ENCODE assay signal across 8 cellular contexts in genomic region chr6:87237804-87238203, GRCh38.
DNase-seq lines count a peak whose midpoint lies in the region; ATAC-seq and TF ChIP-seq lines count a peak whose summit lies in the region.

No MANE protein-coding gene starts in this region.

- ATAC-seq in HG02642 (IDR thresholded peaks at IDR 0.05; ENCODE audit: poor library complexity, unreplicated experiment) (peak; percentile 45), heart right ventricle (no peak), HG03097 (IDR thresholded peaks at IDR 0.05; ENCODE audit: low FRiP score, unreplicated experiment) (no peak), GM18511 (IDR thresholded peaks at IDR 0.05; ENCODE audit: unreplicated experiment) (no peak)

- no peak for DNase-seq in Caco-2
- DNase-seq in SW480 (ENCODE audit: low spot score) = peak; percentile 73
- no peak for DNase-seq in heart right ventricle
- no peak for DNase-seq in tibial nerve (ENCODE audit: low spot score in 2 of 2)
- DNase-seq in activated CD4-positive, alpha-beta T cell treated with anti-CD3 and anti-CD28 coated beads, Interleukin-2, amount 50 U/mL, for 1 hour = no peak

- H3K36me3 ChIP-seq in Caco-2 (ENCODE audit: control insufficient read depth, insufficient read depth, low read length) (no peaks in the 10 kb centered on the region), heart right ventricle (peaks cover 0 to 63% (median 5%) of the 10 kb centered on the region in 9 donors), tibial nerve (peaks cover 0 to 27% (median 0%) of the 10 kb centered on the region in 3 donors)

- peak; percentile 25 to 49 for TF ChIP-seq CTCF in Caco-2 (IDR thresholded peaks at IDR 0.05; ENCODE audit: insufficient read depth in 1 of 2, low read depth in 1 of 2, low read length in 1 of 2, severe bottlenecking in 1 of 2, unreplicated experiment in 1 of 2)
- TF ChIP-seq CTCF in heart right ventricle (IDR thresholded peaks at IDR 0.05) = peak; percentile 36 to 75 (median 61)
- peak in 4 of 5 experiments; percentile 34 to 58 (median 43) for TF ChIP-seq CTCF in tibial nerve (IDR thresholded peaks at IDR 0.05)

- H3K4me1 Mint-ChIP-seq in Caco-2 (ENCODE audit: low read depth, unreplicated experiment) = peaks cover 13% of the 10 kb centered on the region

- no peaks in the 10 kb centered on the region for H3K9me3 Mint-ChIP-seq in Caco-2 (ENCODE audit: unreplicated experiment)

- BruUV-seq in Caco-2 (replicated peaks; lab: Mats Ljungman, UMichigan) = no TSS peak

- POLR2A ChIA-PET in Caco-2 (lab: Charles Lee) = no interaction called here

- H3K27me3 ChIP-seq in Caco-2 (replicated peaks; ENCODE audit: control insufficient read depth, insufficient read depth, low read length) (no peaks in the 10 kb centered on the region), heart right ventricle (no peaks in the 10 kb centered on the region), tibial nerve (no peaks in the 10 kb centered on the region)

- peaks cover 24% of the 10 kb centered on the region for H3K36me3 Mint-ChIP-seq in Caco-2 (ENCODE audit: insufficient read depth, unreplicated experiment)

- CTCF ChIA-PET in Caco-2 (lab: Charles Lee) = no interaction called here

- H3K27me3 Mint-ChIP-seq in Caco-2 (ENCODE audit: insufficient read depth, unreplicated experiment) = no peaks in the 10 kb centered on the region

- no peak for TF ChIP-seq EP300 in tibial nerve (IDR thresholded peaks at IDR 0.05)

- H3K27ac ChIP-seq in heart right ventricle (no peak overlapping the region), tibial nerve (no peak overlapping the region)

- intact Hi-C loops in Caco-2 (cut with micrococcal nuclease; ENCODE audit: unreplicated experiment) (loop anchor here (1.0 to 2.0 kb wide), 2 partner anchors 99 to 171 kb away; no protein-coding TSS in a partner anchor), heart right ventricle (cut with DNase I) (loop anchor here in 7 of 10 donors (2.0 to 10.0 kb wide), 6 partner anchors 86 to 171 kb away; no protein-coding TSS in a partner anchor)

- TF ChIP-seq POLR2A in tibial nerve (IDR thresholded peaks at IDR 0.05) = no peak

- no peak overlapping the region for H3K4me3 Mint-ChIP-seq in Caco-2 (ENCODE audit: unreplicated experiment)

- no peak overlapping the region for H3K27ac Mint-ChIP-seq in Caco-2 (ENCODE audit: unreplicated experiment)

- H3K4me3 ChIP-seq in Caco-2 (ENCODE audit: low read depth, low read length) (no peak overlapping the region), heart right ventricle (no peak overlapping the region), tibial nerve (no peak overlapping the region)

- H3K4me1 ChIP-seq in Caco-2 = peaks cover 13% of the 10 kb centered on the region
- H3K4me1 ChIP-seq in heart right ventricle = no peaks in the 10 kb centered on the region
- H3K4me1 ChIP-seq in tibial nerve = no peaks in the 10 kb centered on the region

- no peaks in the 10 kb centered on the region for H3K9me3 ChIP-seq in Caco-2
- no peaks in the 10 kb centered on the region for H3K9me3 ChIP-seq in heart right ventricle
- H3K9me3 ChIP-seq in tibial nerve = no peaks in the 10 kb centered on the region
